In genomic region chr11:133901316-133901715, GRCh38 we compare ENCODE assay signal across 26 cellular contexts. TPM values are rescaled to one million over a fixed set of nuclear protein-coding genes. Genes with fewer than 3 reads are reported as not detected.
"Had no signal": no experiment of that assay in that cellular context is flagged by ENCODE, and none has a peak within 500 bp of the region (broad histone marks: within the 10 kb centered on the region; RNA-seq: fewer than 3 reads in every experiment).

No MANE protein-coding gene starts in this region.

- H3K4me1 ChIP-seq: SJSA1 had no signal

- H3K27ac Mint-ChIP-seq: activated CD4-positive, alpha-beta memory T cell treated with anti-CD3 and anti-CD28 coated beads for 36 hours; activated CD4-positive, alpha-beta T cell treated with anti-CD3 and anti-CD28 coated beads, Interleukin-2, amount 10 ng/mL, durations not matched to agents 7 days and 5 days; activated naive CD4-positive, alpha-beta T cell treated with anti-CD3 and anti-CD28 coated beads, Interleukin-2, amount 50 U/mL, for 72 hours; T-helper 2 cell treated with Interferon-gamma antibody and Interleukin-4, amounts not matched to agents 5 μg/mL and 100 μg/mL, for 36 hours had no signal

- DNase-seq: activated CD4-positive, alpha-beta memory T cell treated with anti-CD3 and anti-CD28 coated beads for 36 hours; activated CD4-positive, alpha-beta T cell treated with anti-CD3 and anti-CD28 coated beads, Interleukin-2, amount 10 ng/mL, durations not matched to agents 7 days and 5 days; activated CD4-positive, CD25-positive, alpha-beta regulatory T cell treated with anti-CD3 and anti-CD28 coated beads, Interleukin-2, amount 50 U/mL, for 72 hours; activated effector memory CD4-positive, alpha-beta T cell treated with anti-CD3 and anti-CD28 coated beads, Interleukin-2, amount 50 U/mL, for 16 hours; activated naive CD4-positive, alpha-beta T cell treated with Interleukin-2 at 50 U/mL for 16 hours; activated T-cell treated with anti-CD3 and anti-CD28 coated beads, Interleukin-2, amount 50 U/mL, for 4 hours; IMR-90; Kasumi-1; KBM-7; NCI-H1105 treated with DMSO at 0.1 percent for 48 hours; NCI-H146; NCI-H187 treated with DMSO at 0.1 percent for 48 hours; NCI-H2081 treated with DMSO at 0.1 percent for 48 hours; NCI-H446; NCI-H524; PC-9; Right ventricle myocardium superior; RPMI8226; SW 1271 had no signal

- H3K36me3 ChIP-seq: SJSA1 had no signal

- ATAC-seq: activated T-cell treated with anti-CD3 and anti-CD28 coated beads, Interleukin-2, amount 50 U/mL, for 4 hours; SK-N-SH treated with all-trans-retinoic acid at 6 μM for 48 hours had no signal

- H3K27me3 ChIP-seq: SJSA1 had no signal

- H3K4me3 Mint-ChIP-seq: activated CD4-positive, alpha-beta memory T cell treated with anti-CD3 and anti-CD28 coated beads for 36 hours; activated CD4-positive, alpha-beta T cell treated with anti-CD3 and anti-CD28 coated beads, Interleukin-2, amount 10 ng/mL, durations not matched to agents 7 days and 5 days; activated T-cell treated with anti-CD3 and anti-CD28 coated beads, Interleukin-2, amount 50 U/mL, for 4 hours; T-helper 2 cell treated with Interferon-gamma antibody and Interleukin-4, amounts not matched to agents 5 μg/mL and 100 μg/mL, for 36 hours had no signal

- H3K9me3 Mint-ChIP-seq: activated CD4-positive, alpha-beta memory T cell treated with anti-CD3 and anti-CD28 coated beads for 36 hours; activated CD4-positive, alpha-beta T cell treated with anti-CD3 and anti-CD28 coated beads, Interleukin-2, amount 10 ng/mL, durations not matched to agents 7 days and 5 days; activated naive CD4-positive, alpha-beta T cell treated with anti-CD3 and anti-CD28 coated beads, Interleukin-2, amount 50 U/mL, for 72 hours; activated T-cell treated with anti-CD3 and anti-CD28 coated beads, Interleukin-2, amount 50 U/mL, for 4 hours; T-helper 2 cell treated with Interferon-gamma antibody and Interleukin-4, amounts not matched to agents 5 μg/mL and 100 μg/mL, for 36 hours had no signal

- H3K27me3 Mint-ChIP-seq: activated CD4-positive, alpha-beta memory T cell treated with anti-CD3 and anti-CD28 coated beads for 36 hours; activated CD4-positive, alpha-beta T cell treated with anti-CD3 and anti-CD28 coated beads, Interleukin-2, amount 10 ng/mL, durations not matched to agents 7 days and 5 days had no signal

- H3K9me3 ChIP-seq: SJSA1 had no signal

- H3K27ac ChIP-seq: PC-9, SJSA1 had no signal

- H3K4me3 ChIP-seq: PC-9, SJSA1 had no signal

RNA-seq across cellular contexts. Expression of gene IGSF9B, which starts 55.5 kb away (rescaled TPM):
- total RNA-seq: PC-9, SJSA1 had no signal

RNA-seq across cellular contexts. Expression of gene SPATA19, which starts 56.0 kb away (rescaled TPM):
- total RNA-seq: activated CD4-positive, alpha-beta memory T cell treated with anti-CD3 and anti-CD28 coated beads for 36 hours; activated CD4-positive, alpha-beta T cell treated with anti-CD3 and anti-CD28 coated beads, Interleukin-2, amount 10 ng/mL, durations not matched to agents 7 days and 5 days; activated naive CD4-positive, alpha-beta T cell treated with anti-CD3 and anti-CD28 coated beads, Interleukin-2, amount 50 U/mL, for 72 hours; activated T-cell treated with anti-CD3 and anti-CD28 coated beads, Interleukin-2, amount 50 U/mL, for 4 hours; cardiac septum; IMR-90; PC-9; Right ventricle myocardium superior; SJSA1; T-helper 1 cell treated with Interleukin-12 subunit alpha and Interleukin-12 subunit beta and Interleukin-4 antibody, amounts not matched to agents 30 ng/mL and 1 ng/mL, for 36 hours had no signal
- polyA plus RNA-seq: adipose tissue, IMR-90 had no signal
